Comparison of ENCODE assay signal across 16 cellular contexts in the genomic region with DNA sequence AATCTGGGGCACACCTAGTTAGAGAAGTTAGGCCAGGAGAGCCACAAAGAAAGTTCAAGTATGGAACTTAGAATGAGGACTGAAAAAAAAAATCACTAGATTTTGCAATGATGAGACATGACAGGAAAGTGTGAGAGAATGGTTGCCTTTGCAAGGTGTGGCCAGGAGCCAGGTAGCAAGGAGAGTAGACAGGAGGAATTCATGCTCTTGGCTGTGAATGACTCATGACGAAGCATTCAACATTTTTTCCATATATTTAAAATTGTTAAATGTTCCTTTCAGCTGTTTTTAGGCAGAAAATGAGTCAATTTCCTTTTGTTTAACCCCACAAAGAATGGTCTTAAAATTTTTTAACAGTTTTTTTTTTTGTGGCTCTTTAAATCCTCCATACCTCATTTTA.
A peak's percentile ranks its signal among the peaks of the same experiment; 100 is the strongest.
DNase-seq lines count a peak whose midpoint lies in the region; ATAC-seq and TF ChIP-seq lines count a peak whose summit lies in the region.
"Had no signal": no experiment of that assay in that cellular context is flagged by ENCODE, and none has a peak within 500 bp of the region (broad histone marks: within the 10 kb centered on the region; RNA-seq: fewer than 3 reads in every experiment).

No MANE protein-coding gene starts in this region.

- no peak for TF ChIP-seq EP300 in upper lobe of left lung (IDR thresholded peaks at IDR 0.05)

- H3K27ac ChIP-seq in PC-3 (ENCODE audit: low read length): no peak overlapping the region
- peak overlapping the region; percentile 88 for H3K27ac ChIP-seq in epithelial cell of prostate
- no peak overlapping the region for H3K27ac ChIP-seq in lower lobe of right lung
- no peak overlapping the region for H3K27ac ChIP-seq in upper lobe of left lung
- H3K27ac ChIP-seq: esophagus muscularis mucosa, prostate gland had no signal

- no peaks in the 10 kb centered on the region for H4K20me1 ChIP-seq in PC-3 (ENCODE audit: low read length)

- peak; percentile 61 for ATAC-seq in stimulated activated naive CD8-positive, alpha-beta T cell treated with anti-CD3 and anti-CD28 coated beads, Interleukin-15, Interleukin-2, amounts not matched to agents 100 U/mL and 50 U/mL, for 24 hours
- no peak for ATAC-seq in stimulated activated naive CD8-positive, alpha-beta T cell treated with anti-CD3 and anti-CD28 coated beads, Interleukin-15, amount 100 ng/mL, for 72 hours
- ATAC-seq in PC-3 (no peak), lower lobe of right lung (no peak), GM21717 (IDR thresholded peaks at IDR 0.05; ENCODE audit: unreplicated experiment) (no peak), upper lobe of left lung (ENCODE audit: low FRiP score in 2 of 2) (no peak)
- ATAC-seq: left lobe of liver had no signal

- H3K9me3 ChIP-seq in PC-3 (ENCODE audit: low read length) (no peaks in the 10 kb centered on the region), lower lobe of right lung (no peaks in the 10 kb centered on the region), upper lobe of left lung (no peaks in the 10 kb centered on the region)
- H3K9me3 ChIP-seq: esophagus muscularis mucosa, prostate gland had no signal

- H3K9ac ChIP-seq in PC-3 (ENCODE audit: low read length): no peak overlapping the region

- no peak overlapping the region for H3K4me2 ChIP-seq in PC-3 (ENCODE audit: low read length)
- H3K4me2 ChIP-seq: smooth muscle cell had no signal

- no peaks in the 10 kb centered on the region for H3K9me2 ChIP-seq in PC-3 (replicated peaks; ENCODE audit: low read length)

- H3F3A ChIP-seq in PC-3 (ENCODE audit: low read length, unreplicated experiment): no peaks in the 10 kb centered on the region

- H3K4me3 Mint-ChIP-seq in stimulated activated naive CD8-positive, alpha-beta T cell treated with anti-CD3 and anti-CD28 coated beads, Interleukin-15, amount 100 ng/mL, for 72 hours: no peak overlapping the region
- H3K4me3 Mint-ChIP-seq: T-helper 2 cell treated with Interferon-gamma antibody and Interleukin-4, amounts not matched to agents 5 μg/mL and 100 μg/mL, for 36 hours had no signal

- no peaks in the 10 kb centered on the region for H3K4me1 ChIP-seq in PC-3 (ENCODE audit: insufficient read depth, low read length)
- no peaks in the 10 kb centered on the region for H3K4me1 ChIP-seq in lower lobe of right lung
- no peaks in the 10 kb centered on the region for H3K4me1 ChIP-seq in upper lobe of left lung
- H3K4me1 ChIP-seq: esophagus muscularis mucosa, prostate gland had no signal

- H3K79me2 ChIP-seq in PC-3 (ENCODE audit: low read length): no peaks in the 10 kb centered on the region

- H3K36me3 ChIP-seq in PC-3 (ENCODE audit: low read depth, low read length): no peaks in the 10 kb centered on the region
- no peaks in the 10 kb centered on the region for H3K36me3 ChIP-seq in lower lobe of right lung
- H3K36me3 ChIP-seq in upper lobe of left lung: no peaks in the 10 kb centered on the region
- H3K36me3 ChIP-seq: esophagus muscularis mucosa, prostate gland had no signal

- POLR2A ChIA-PET in PC-3 (lab: Charles Lee; ENCODE audit: unreplicated experiment): no interaction called here

- no peak overlapping the region for H3K27ac Mint-ChIP-seq in stimulated activated naive CD8-positive, alpha-beta T cell treated with anti-CD3 and anti-CD28 coated beads, Interleukin-15, amount 100 ng/mL, for 72 hours
- H3K27ac Mint-ChIP-seq: T-helper 2 cell treated with Interferon-gamma antibody and Interleukin-4, amounts not matched to agents 5 μg/mL and 100 μg/mL, for 36 hours had no signal

- no peaks in the 10 kb centered on the region for H3K9me3 Mint-ChIP-seq in stimulated activated naive CD8-positive, alpha-beta T cell treated with anti-CD3 and anti-CD28 coated beads, Interleukin-15, amount 100 ng/mL, for 72 hours
- H3K9me3 Mint-ChIP-seq: T-helper 2 cell treated with Interferon-gamma antibody and Interleukin-4, amounts not matched to agents 5 μg/mL and 100 μg/mL, for 36 hours had no signal

- TF ChIP-seq CTCF in PC-3 (conservative IDR thresholded peaks at IDR 0.05; ENCODE audit: low read depth, low read length) (no peak), lower lobe of right lung (IDR thresholded peaks at IDR 0.05) (no peak), upper lobe of left lung (IDR thresholded peaks at IDR 0.05) (no peak)

- peaks cover 10% of the 10 kb centered on the region for H3K27me3 Mint-ChIP-seq in stimulated activated naive CD8-positive, alpha-beta T cell treated with anti-CD3 and anti-CD28 coated beads, Interleukin-15, amount 100 ng/mL, for 72 hours

- intact Hi-C loops in PC-3 (cut with micrococcal nuclease): no loop called here
- intact Hi-C loops in lower lobe of right lung (cut with DNase I): no loop called here

- no peak for TF ChIP-seq POLR2A in upper lobe of left lung (IDR thresholded peaks at IDR 0.05)

- H3K27me3 ChIP-seq in PC-3 (ENCODE audit: low read length) (no peaks in the 10 kb centered on the region), lower lobe of right lung (ENCODE audit: low read depth) (no peaks in the 10 kb centered on the region), upper lobe of left lung (no peaks in the 10 kb centered on the region)
- H3K27me3 ChIP-seq: esophagus muscularis mucosa had no signal

- 59 to 74% methylated on average over 1 of the region's 1 CpG for WGBS in upper lobe of left lung, 2 donors

- BruUV-seq in PC-3 (replicated peaks; lab: Mats Ljungman, UMichigan): no TSS peak

- DNase-seq in stimulated activated naive CD8-positive, alpha-beta T cell treated with anti-CD3 and anti-CD28 coated beads, Interleukin-15, Interleukin-2, amounts not matched to agents 100 U/mL and 50 U/mL, for 24 hours: no peak
- DNase-seq in stimulated activated naive CD8-positive, alpha-beta T cell treated with anti-CD3 and anti-CD28 coated beads, Interleukin-15, amount 100 ng/mL, for 72 hours: no peak
- DNase-seq in PC-3 (peak; percentile 14), epithelial cell of prostate (ENCODE audit: low read depth, low spot score) (peak; percentile 71), lower lobe of right lung (no peak), upper lobe of left lung (no peak)
- DNase-seq: central memory CD4-positive, alpha-beta T cell; NCI-H1436 treated with DMSO at 0.1 percent for 48 hours; NCI-H774; stimulated activated CD8-positive, alpha-beta memory T cell treated with anti-CD3 and anti-CD28 coated beads, Interleukin-4, amount 100 ng/mL, for 48 hours had no signal

- CTCF ChIA-PET in PC-3 (lab: Charles Lee): no interaction called here

- no peak overlapping the region for H3K4me3 ChIP-seq in PC-3 (ENCODE audit: low read length)
- no peak overlapping the region for H3K4me3 ChIP-seq in lower lobe of right lung
- H3K4me3 ChIP-seq in upper lobe of left lung: no peak overlapping the region
- H3K4me3 ChIP-seq: esophagus muscularis mucosa, prostate gland, smooth muscle cell had no signal

- H2AFZ ChIP-seq in PC-3 (ENCODE audit: low read length): no peak overlapping the region

- H3K4me1 Mint-ChIP-seq in stimulated activated naive CD8-positive, alpha-beta T cell treated with anti-CD3 and anti-CD28 coated beads, Interleukin-15, amount 100 ng/mL, for 72 hours: peaks cover 10% of the 10 kb centered on the region

Comparison
In these comparisons a context has a peak if more than half of its experiments do, and no peak if none do; other contexts are left out.
1. DNase-seq: peak in PC-3 (single experiment) and epithelial cell of prostate (single experiment); none in stimulated activated naive CD8-positive, alpha-beta T cell treated with anti-CD3 and anti-CD28 coated beads, Interleukin-15, Interleukin-2, amounts not matched to agents 100 U/mL and 50 U/mL, for 24 hours (single experiment), stimulated activated naive CD8-positive, alpha-beta T cell treated with anti-CD3 and anti-CD28 coated beads, Interleukin-15, amount 100 ng/mL, for 72 hours (0 of 2), lower lobe of right lung (single experiment) and upper lobe of left lung (0 of 2).